In genomic region chr2:128217671-128218070, GRCh38 we compare ENCODE assay signal across 27 cellular contexts.
DNase-seq lines count a peak whose midpoint lies in the region; ATAC-seq and TF ChIP-seq lines count a peak whose summit lies in the region.
"Had no signal": no experiment of that assay in that cellular context is flagged by ENCODE, and none has a peak within 500 bp of the region (broad histone marks: within the 10 kb centered on the region; RNA-seq: fewer than 3 reads in every experiment).

No MANE protein-coding gene starts in this region.

- no peak overlapping the region for H3K4me3 ChIP-seq in BLaER1 treated with 17β-estradiol and CSF1 and Interleukin-3, amounts not matched to agents 10 nM and 100 nM
- no peak overlapping the region for H3K4me3 ChIP-seq in Loucy (ENCODE audit: low read length, poor library complexity, severe bottlenecking)
- H3K4me3 ChIP-seq in PC-3 (ENCODE audit: low read length), result no peak overlapping the region
- no peak overlapping the region for H3K4me3 ChIP-seq in SK-N-SH (ENCODE audit: low read depth in 2 of 2, low read length in 1 of 2)
- H3K4me3 ChIP-seq: cardiac muscle cell, coronary artery, gastroesophageal sphincter, ovary, SJCRH30, vagina had no signal

- TF ChIP-seq EP300 in SK-N-SH (IDR thresholded peaks at IDR 0.05; ENCODE audit: borderline replicate concordance in 1 of 2, low read depth in 1 of 2, low read length in 1 of 2), result no peak

- H3F3A ChIP-seq in Loucy (ENCODE audit: low read depth) (no peaks in the 10 kb centered on the region), PC-3 (ENCODE audit: low read length, unreplicated experiment) (no peaks in the 10 kb centered on the region), SK-N-SH (replicated peaks; ENCODE audit: insufficient read depth) (no peaks in the 10 kb centered on the region)

- H3K36me3 ChIP-seq in BLaER1 treated with 17β-estradiol and CSF1 and Interleukin-3, amounts not matched to agents 10 nM and 100 nM, result no peaks in the 10 kb centered on the region
- H3K36me3 ChIP-seq in Loucy (ENCODE audit: insufficient read depth, low read length) (no peaks in the 10 kb centered on the region), PC-3 (ENCODE audit: low read depth, low read length) (no peaks in the 10 kb centered on the region), SK-N-SH (replicated peaks in 1 of 2; ENCODE audit: control insufficient read depth in 1 of 2, insufficient read depth in 2 of 2, low read length in 1 of 2) (no peaks in the 10 kb centered on the region)
- H3K36me3 ChIP-seq: cardiac muscle cell, gastroesophageal sphincter, ovary, SJCRH30, vagina had no signal

- no peaks in the 10 kb centered on the region; a peak in 1 of 22 replicates for H3K27me3 ChIP-seq in BLaER1 treated with 17β-estradiol and CSF1 and Interleukin-3, amounts not matched to agents 10 nM and 100 nM
- H3K27me3 ChIP-seq in Loucy (ENCODE audit: insufficient read depth, low read length, poor library complexity, severe bottlenecking), result no peaks in the 10 kb centered on the region
- H3K27me3 ChIP-seq in PC-3 (ENCODE audit: low read length), result no peaks in the 10 kb centered on the region
- H3K27me3 ChIP-seq in SK-N-SH (ENCODE audit: insufficient read depth), result no peaks in the 10 kb centered on the region
- H3K27me3 ChIP-seq: cardiac muscle cell, gastroesophageal sphincter, ovary, SJCRH30, vagina had no signal

- POLR2A ChIA-PET in PC-3 (lab: Charles Lee; ENCODE audit: unreplicated experiment) (no interaction called here), SK-N-SH (lab: Yijun Ruan, JAX) (no interaction called here)

- H3K27ac ChIP-seq in BLaER1 treated with 17β-estradiol and CSF1 and Interleukin-3, amounts not matched to agents 10 nM and 100 nM, result peak overlapping the region in 6 of 11 experiments; percentile 45 to 74 (median 70); a peak in 12 of 22 replicates
- H3K27ac ChIP-seq in PC-3 (ENCODE audit: low read length) (no peak overlapping the region), SK-N-SH (ENCODE audit: low read depth in 2 of 2, low read length in 1 of 2) (no peak overlapping the region)
- H3K27ac ChIP-seq: cardiac muscle cell, coronary artery, gastroesophageal sphincter, ovary, SJCRH30, vagina had no signal

- CTCF ChIA-PET in PC-3 (lab: Charles Lee), result no interaction called here
- CTCF ChIA-PET in SK-N-SH (lab: Yijun Ruan, JAX), result interaction anchor here (1.0 to 5.4 kb wide), 3 partner anchors 16 to 154 kb away, joined by 3 to 20 read pairs (median 7); no protein-coding TSS in a partner anchor

- peaks cover 2 to 16% (median 11%) of the 10 kb centered on the region in 10 experiments; a peak in 19 of 20 replicates for H3K4me1 ChIP-seq in BLaER1 treated with 17β-estradiol and CSF1 and Interleukin-3, amounts not matched to agents 10 nM and 100 nM
- H3K4me1 ChIP-seq in Loucy (ENCODE audit: insufficient read depth, low read length, poor library complexity, severe bottlenecking) (no peaks in the 10 kb centered on the region), PC-3 (ENCODE audit: insufficient read depth, low read length) (peaks cover 4% of the 10 kb centered on the region), SK-N-SH (ENCODE audit: control insufficient read depth in 1 of 2, insufficient read depth in 2 of 2, low read depth in 1 of 2, low read length in 1 of 2) (no peaks in the 10 kb centered on the region)
- H3K4me1 ChIP-seq: gastroesophageal sphincter, SJCRH30, vagina had no signal

- no TSS peak for BruUV-seq in PC-3 (replicated peaks; lab: Mats Ljungman, UMichigan)

- H3K79me2 ChIP-seq in Loucy (ENCODE audit: insufficient read depth, low read length) (no peaks in the 10 kb centered on the region), PC-3 (ENCODE audit: low read length) (no peaks in the 10 kb centered on the region), SK-N-SH (ENCODE audit: insufficient read depth) (no peaks in the 10 kb centered on the region)

- ATAC-seq in PC-3, result peak; percentile 24; the same call in 1 of the 2 replicates
- ATAC-seq in activated CD4-positive, CD25-positive, alpha-beta regulatory T cell treated with anti-CD3 and anti-CD28 coated beads, Interleukin-2, amount 50 U/mL, for 24 hours, result no peak
- ATAC-seq: gastroesophageal sphincter; left ventricle myocardium superior; natural killer cell; Panc1; stimulated activated memory B cell treated with anti-CD40 and anti-IgM and Interleukin-4, amounts not matched to agents 10 μg/mL and 1 μg/mL and 100 μg/mL, for 72 hours; WTC11 had no signal

- no peaks in the 10 kb centered on the region for H4K20me1 ChIP-seq in BLaER1 treated with 17β-estradiol and CSF1 and Interleukin-3, amounts not matched to agents 10 nM and 100 nM
- H4K20me1 ChIP-seq in Loucy (ENCODE audit: insufficient read depth, low read length, poor library complexity, severe bottlenecking) (no peaks in the 10 kb centered on the region), PC-3 (ENCODE audit: low read length) (no peaks in the 10 kb centered on the region), SK-N-SH (ENCODE audit: insufficient read depth) (no peaks in the 10 kb centered on the region)

- no peak for TF ChIP-seq RAD21 in SK-N-SH (IDR thresholded peaks at IDR 0.05; ENCODE audit: low read length)

- peak overlapping the region; percentile 83; the same call in 1 of the 2 replicates for H2AFZ ChIP-seq in Loucy (ENCODE audit: low read length)
- H2AFZ ChIP-seq in PC-3 (ENCODE audit: low read length), result peak overlapping the region; percentile 50; the same call in 1 of the 2 replicates
- H2AFZ ChIP-seq in SK-N-SH (ENCODE audit: low read depth), result no peak overlapping the region

- intact Hi-C loops in PC-3 (cut with micrococcal nuclease), result no loop called here

- H3K9ac ChIP-seq in BLaER1 treated with 17β-estradiol and CSF1 and Interleukin-3, amounts not matched to agents 10 nM and 100 nM, result peak overlapping the region in 1 of 11 experiments; percentile 54; a peak in 2 of 22 replicates
- H3K9ac ChIP-seq in Loucy (ENCODE audit: low read depth, low read length, poor library complexity, severe bottlenecking) (no peak overlapping the region), PC-3 (ENCODE audit: low read length) (no peak overlapping the region), SK-N-SH (no peak overlapping the region)

- TF ChIP-seq CTCF in Loucy (conservative IDR thresholded peaks at IDR 0.05; ENCODE audit: low read length) (no peak), PC-3 (conservative IDR thresholded peaks at IDR 0.05; ENCODE audit: low read depth, low read length) (no peak), SK-N-SH (IDR thresholded peaks at IDR 0.05) (no peak)

- peaks cover 4 to 13% (median 7%) of the 10 kb centered on the region in 11 experiments; a peak in 11 of 22 replicates for H3K9me3 ChIP-seq in BLaER1 treated with 17β-estradiol and CSF1 and Interleukin-3, amounts not matched to agents 10 nM and 100 nM (replicated peaks in 1 of 11)
- H3K9me3 ChIP-seq in Loucy (ENCODE audit: insufficient read depth, low read depth, low read length) (no peaks in the 10 kb centered on the region), PC-3 (ENCODE audit: low read length) (no peaks in the 10 kb centered on the region), SK-N-SH (no peaks in the 10 kb centered on the region)
- H3K9me3 ChIP-seq: gastroesophageal sphincter, ovary, SJCRH30, vagina had no signal

- peak overlapping the region in 10 of 11 experiments; percentile 18 to 78 (median 42); a peak in 17 of 22 replicates for H3K4me2 ChIP-seq in BLaER1 treated with 17β-estradiol and CSF1 and Interleukin-3, amounts not matched to agents 10 nM and 100 nM
- H3K4me2 ChIP-seq in Loucy (ENCODE audit: low read depth, low read length, poor library complexity, severe bottlenecking), result no peak overlapping the region
- H3K4me2 ChIP-seq in PC-3 (ENCODE audit: low read length), result peak overlapping the region; percentile 56
- H3K4me2 ChIP-seq in SK-N-SH, result no peak overlapping the region

- DNase-seq in PC-3 (peak; percentile 58), dermis blood vessel endothelial cell (peak; percentile 26), SK-N-SH (no peak), GDM1 (lab: John Stamatoyannopoulos, UW) (no peak), 8988T (no peak)
- DNase-seq: ACHN; activated CD4-positive, alpha-beta T cell treated with anti-CD3 and anti-CD28 coated beads, Interleukin-2, amount 50 U/mL, for 4 hours; CD4-positive, CD25-positive, alpha-beta regulatory T cell; DMS 273 treated with DMSO at 0.1 percent for 48 hours; HFFc6; left ventricle myocardium superior; natural killer cell; NCI-H1092; NCI-H1930; ovary; SJCRH30; stimulated activated CD4-positive, alpha-beta T cell treated with anti-CD3 and anti-CD28 coated beads, Interleukin-4, amount 100 ng/mL, for 1 hour had no signal

- WGBS in SK-N-SH (ENCODE audit: low lambda C conversion rate), result 69% methylated on average over 4 of the region's 4 CpGs

- H3K9me2 ChIP-seq in Loucy (replicated peaks; ENCODE audit: low read depth, low read length) (no peaks in the 10 kb centered on the region), PC-3 (replicated peaks; ENCODE audit: low read length) (no peaks in the 10 kb centered on the region), SK-N-SH (no peaks in the 10 kb centered on the region)

TF ChIP-seq in SK-N-SH, 30 proteins besides CTCF, POLR2A, EP300 and RAD21 (continues in another document):
- no peak for TF ChIP-seq SIN3A (IDR thresholded peaks at IDR 0.05; ENCODE audit: borderline replicate concordance, low read depth, low read length)
- TF ChIP-seq FOXJ3 (CRISPR knock-in tag; IDR thresholded peaks at IDR 0.05), result no peak
- no peak for TF ChIP-seq GABPA (IDR thresholded peaks at IDR 0.05; ENCODE audit: low read depth)
- TF ChIP-seq, protein P1, sequence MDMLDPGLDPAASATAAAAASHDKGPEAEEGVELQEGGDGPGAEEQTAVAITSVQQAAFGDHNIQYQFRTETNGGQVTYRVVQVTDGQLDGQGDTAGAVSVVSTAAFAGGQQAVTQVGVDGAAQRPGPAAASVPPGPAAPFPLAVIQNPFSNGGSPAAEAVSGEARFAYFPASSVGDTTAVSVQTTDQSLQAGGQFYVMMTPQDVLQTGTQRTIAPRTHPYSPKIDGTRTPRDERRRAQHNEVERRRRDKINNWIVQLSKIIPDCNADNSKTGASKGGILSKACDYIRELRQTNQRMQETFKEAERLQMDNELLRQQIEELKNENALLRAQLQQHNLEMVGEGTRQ (IDR thresholded peaks at IDR 0.05; ENCODE audit: borderline replicate concordance, low read depth, low read length), result no peak
- no peak for TF ChIP-seq ELF1 (IDR thresholded peaks at IDR 0.05)
- no peak for TF ChIP-seq MXI1 (IDR thresholded peaks at IDR 0.05; ENCODE audit: low read depth, low read length)
- no peak for TF ChIP-seq YY1 (IDR thresholded peaks at IDR 0.05; ENCODE audit: low read depth)
- TF ChIP-seq PBX3 (IDR thresholded peaks at IDR 0.05), result no peak

Comparison
In these comparisons a context has a peak if more than half of its experiments do, and no peak if none do; other contexts are left out.
1. H3K27ac ChIP-seq: peak in BLaER1 treated with 17β-estradiol and CSF1 and Interleukin-3, amounts not matched to agents 10 nM and 100 nM (6 of 11); none in PC-3 (single experiment) and SK-N-SH (0 of 2).
2. H3K4me2 ChIP-seq: peak in BLaER1 treated with 17β-estradiol and CSF1 and Interleukin-3, amounts not matched to agents 10 nM and 100 nM (10 of 11) and PC-3 (single experiment); none in Loucy (single experiment) and SK-N-SH (single experiment).
3. DNase-seq: peak in PC-3 (single experiment) and dermis blood vessel endothelial cell (single experiment); none in SK-N-SH (single experiment), GDM1 (single experiment) and 8988T (single experiment).